18 cellular contexts compared by ENCODE assay signal in genomic region chr4:142715727-142716126, GRCh38.
DNase-seq lines count a peak whose midpoint lies in the region; FAIRE-seq and TF ChIP-seq lines count a peak whose summit lies in the region.
"Had no signal": no experiment of that assay in that cellular context is flagged by ENCODE, and none has a peak within 500 bp of the region (broad histone marks: within the 10 kb centered on the region; RNA-seq: fewer than 3 reads in every experiment).

No MANE protein-coding gene starts in this region.

- no peak for TF ChIP-seq POLR2A in H54 (IDR thresholded peaks at IDR 0.05; ENCODE audit: low read depth, low read length)

- peaks cover 8% of the 10 kb centered on the region for H3K9me3 Mint-ChIP-seq in activated naive CD4-positive, alpha-beta T cell treated with anti-CD3 and anti-CD28 coated beads for 36 hours
- H3K9me3 Mint-ChIP-seq in activated naive CD4-positive, alpha-beta T cell treated with anti-CD3 and anti-CD28 coated beads, Interleukin-2, amount 10 ng/mL, durations not matched to agents 7 days and 5 days, result peaks cover 27% of the 10 kb centered on the region
- H3K9me3 Mint-ChIP-seq: GM23338, HFFc6 had no signal

- no peaks in the 10 kb centered on the region for H3K27me3 Mint-ChIP-seq in activated naive CD4-positive, alpha-beta T cell treated with anti-CD3 and anti-CD28 coated beads for 36 hours (ENCODE audit: low read depth)
- H3K27me3 Mint-ChIP-seq in activated naive CD4-positive, alpha-beta T cell treated with anti-CD3 and anti-CD28 coated beads, Interleukin-2, amount 10 ng/mL, durations not matched to agents 7 days and 5 days, result no peaks in the 10 kb centered on the region
- H3K27me3 Mint-ChIP-seq: B cell; CD4-positive, CD25-positive, alpha-beta regulatory T cell had no signal

- peak overlapping the region; percentile 42 for H3K27ac Mint-ChIP-seq in activated naive CD4-positive, alpha-beta T cell treated with anti-CD3 and anti-CD28 coated beads for 36 hours
- H3K27ac Mint-ChIP-seq in activated naive CD4-positive, alpha-beta T cell treated with anti-CD3 and anti-CD28 coated beads, Interleukin-2, amount 10 ng/mL, durations not matched to agents 7 days and 5 days, result no peak overlapping the region
- H3K27ac Mint-ChIP-seq: B cell; CD8-positive, alpha-beta T cell; GM23338; HFFc6 had no signal

- intact Hi-C loops in activated naive CD4-positive, alpha-beta T cell treated with anti-CD3 and anti-CD28 coated beads for 36 hours (cut with micrococcal nuclease), result no loop called here

- peaks cover 21% of the 10 kb centered on the region for H3K36me3 Mint-ChIP-seq in activated naive CD4-positive, alpha-beta T cell treated with anti-CD3 and anti-CD28 coated beads for 36 hours (ENCODE audit: low read depth)
- H3K36me3 Mint-ChIP-seq in activated naive CD4-positive, alpha-beta T cell treated with anti-CD3 and anti-CD28 coated beads, Interleukin-2, amount 10 ng/mL, durations not matched to agents 7 days and 5 days, result peaks cover 42% of the 10 kb centered on the region
- H3K36me3 Mint-ChIP-seq: CD4-positive, CD25-positive, alpha-beta regulatory T cell; CD8-positive, alpha-beta T cell had no signal

- peaks cover 75% of the 10 kb centered on the region for H3K4me1 Mint-ChIP-seq in activated naive CD4-positive, alpha-beta T cell treated with anti-CD3 and anti-CD28 coated beads for 36 hours (ENCODE audit: low read depth)
- H3K4me1 Mint-ChIP-seq in activated naive CD4-positive, alpha-beta T cell treated with anti-CD3 and anti-CD28 coated beads, Interleukin-2, amount 10 ng/mL, durations not matched to agents 7 days and 5 days, result peaks cover 60% of the 10 kb centered on the region
- H3K4me1 Mint-ChIP-seq: B cell had no signal

- CTCF ChIA-PET in activated naive CD4-positive, alpha-beta T cell treated with anti-CD3 and anti-CD28 coated beads for 36 hours (lab: Charles Lee), result interaction anchor here (0.8 to 1.5 kb wide), 5 partner anchors 10 to 342 kb away, joined by 3 to 5 read pairs (median 3); no protein-coding TSS in a partner anchor
- CTCF ChIA-PET in activated naive CD4-positive, alpha-beta T cell treated with anti-CD3 and anti-CD28 coated beads, Interleukin-2, amount 10 ng/mL, durations not matched to agents 7 days and 5 days (lab: Charles Lee), result interaction anchor here (0.8 to 2.1 kb wide), 3 partner anchors 175 to 432 kb away, joined by 3 to 12 read pairs (median 6); no protein-coding TSS in a partner anchor

- DNase-seq in NCI-H748 (lab: John Stamatoyannopoulos, UW; ENCODE audit: unreplicated experiment) (peak; percentile 14), NCI-H748 treated with DMSO at 0.1 percent for 48 hours (lab: John Stamatoyannopoulos, UW) (no peak), COR-L47 (lab: John Stamatoyannopoulos, UW) (peak; percentile 1), H54 (ENCODE audit: insufficient read length, low spot score) (no peak)
- DNase-seq in activated naive CD4-positive, alpha-beta T cell treated with anti-CD3 and anti-CD28 coated beads for 36 hours, result no peak
- DNase-seq in activated naive CD4-positive, alpha-beta T cell treated with anti-CD3 and anti-CD28 coated beads, Interleukin-2, amount 10 ng/mL, durations not matched to agents 7 days and 5 days, result no peak
- DNase-seq: CD4-positive, CD25-positive, alpha-beta regulatory T cell; CD8-positive, alpha-beta T cell; DMS 273 treated with DMSO at 0.1 percent for 48 hours; DMS79; GF-D8; HFFc6 had no signal

- H3K4me3 Mint-ChIP-seq in activated naive CD4-positive, alpha-beta T cell treated with anti-CD3 and anti-CD28 coated beads for 36 hours, result no peak overlapping the region
- no peak overlapping the region for H3K4me3 Mint-ChIP-seq in activated naive CD4-positive, alpha-beta T cell treated with anti-CD3 and anti-CD28 coated beads, Interleukin-2, amount 10 ng/mL, durations not matched to agents 7 days and 5 days
- H3K4me3 Mint-ChIP-seq: B cell; CD4-positive, CD25-positive, alpha-beta regulatory T cell; CD8-positive, alpha-beta T cell; GM23338; HFFc6 had no signal

- no peak for FAIRE-seq in H54 (lab: Jason Lieb, UNC)
- FAIRE-seq: A204.1, D721Med, GM12891, GM18507 had no signal

Comparison
In these comparisons a context has a peak if more than half of its experiments do, and no peak if none do; other contexts are left out.
1. DNase-seq: peak in NCI-H748 (single experiment) and COR-L47 (single experiment); none in NCI-H748 treated with DMSO at 0.1 percent for 48 hours (single experiment), activated naive CD4-positive, alpha-beta T cell treated with anti-CD3 and anti-CD28 coated beads for 36 hours (single experiment), activated naive CD4-positive, alpha-beta T cell treated with anti-CD3 and anti-CD28 coated beads, Interleukin-2, amount 10 ng/mL, durations not matched to agents 7 days and 5 days (single experiment) and H54 (single experiment).